Comparison of ENCODE assay signal across 1 cellular context in genomic region chr15:56243117-56243773, GRCh38.
TF ChIP-seq lines count a peak whose summit lies in the region.

No MANE protein-coding gene starts in this region.

TF ChIP-seq in H1, 55 proteins besides CTCF, POLR2A, EP300 and RAD21 (continued from another document):
- TF ChIP-seq HDAC2 (IDR thresholded peaks at IDR 0.05; ENCODE audit: borderline replicate concordance in 1 of 2, low read depth in 2 of 2, low read length in 2 of 2): 0 out of 4 replicates have a peak, but pooled peaks of 1 of the 2 experiments have one; percentile 36
- peak; percentile 61; the same call in 1 of the 2 replicates for TF ChIP-seq PHF8 (conservative IDR thresholded peaks at IDR 0.05; ENCODE audit: low read depth, low read length)
- TF ChIP-seq RXRA (IDR thresholded peaks at IDR 0.05; ENCODE audit: insufficient read depth, low read depth, low read length): no peak
